Comparison of ENCODE assay signal across 1 cellular context in genomic region chr11:125112235-125112604, GRCh38.
TF ChIP-seq lines count a peak whose summit lies in the region.

No MANE protein-coding gene starts in this region.

TF ChIP-seq in K562, 482 proteins besides CTCF, POLR2A, EP300 and RAD21:
- no peak for TF ChIP-seq ZNF408 (CRISPR knock-in tag; IDR thresholded peaks at IDR 0.05; ENCODE audit: low read depth)
